ENCODE assay signal across 8 cellular contexts in genomic region chr17:31560836-31561235, GRCh38.
A peak's percentile ranks its signal among the peaks of the same experiment; 100 is the strongest.
DNase-seq lines count a peak whose midpoint lies in the region; ATAC-seq and TF ChIP-seq lines count a peak whose summit lies in the region.
"Had no signal": no experiment of that assay in that cellular context is flagged by ENCODE, and none has a peak within 500 bp of the region (broad histone marks: within the 10 kb centered on the region; RNA-seq: fewer than 3 reads in every experiment).

No MANE protein-coding gene starts in this region.

- in situ Hi-C loops in astrocyte of the spinal cord (cut with HindIII; ENCODE audit: low sequenced_read_pairs), result no loop called here

- H3K27ac ChIP-seq in HUES6 (ENCODE audit: low read depth, low read length), result no peak overlapping the region
- peak overlapping the region; percentile 100 for H3K27ac ChIP-seq in subcutaneous abdominal adipose tissue (ENCODE audit: low read depth, low read length)

- H3K9ac ChIP-seq in HUES6 (ENCODE audit: low read length) (peak overlapping the region; percentile 72), subcutaneous abdominal adipose tissue (ENCODE audit: low read length in 5 of 5) (peak overlapping the region; percentile 53 to 99 (median 95))

- H3K36me3 ChIP-seq in HUES6 (ENCODE audit: control insufficient read depth, insufficient read depth, low read length) (no peaks in the 10 kb centered on the region), subcutaneous abdominal adipose tissue (ENCODE audit: control insufficient read depth in 5 of 5, insufficient read depth in 5 of 5, low read length in 5 of 5) (peaks cover 0 to 9% (median 0%) of the 10 kb centered on the region in 5 donors)

- H3K4me3 ChIP-seq in HUES6 (ENCODE audit: low read depth, low read length) (peak overlapping the region; percentile 55), astrocyte of the spinal cord (ENCODE audit: low read depth, low read length) (peak overlapping the region; percentile 78), subcutaneous abdominal adipose tissue (ENCODE audit: low read depth in 1 of 5, low read length in 5 of 5) (peak overlapping the region; percentile 76 to 87 (median 81))

- H3K4me1 ChIP-seq in HUES6 (ENCODE audit: control insufficient read depth, insufficient read depth, low read length) (peaks cover 38% of the 10 kb centered on the region), subcutaneous abdominal adipose tissue (ENCODE audit: control insufficient read depth in 5 of 5, insufficient read depth in 5 of 5, low read length in 5 of 5) (peaks cover 14 to 70% (median 63%) of the 10 kb centered on the region in 5 donors)

- DNase-seq in astrocyte of the spinal cord (ENCODE audit: low read depth, low spot score) (peak; percentile 35), kidney tubule cell (ENCODE audit: low spot score) (peak; percentile 45), KG1 (lab: John Stamatoyannopoulos, UW) (no peak), NCI-H1092 treated with DMSO at 0.1 percent for 48 hours (lab: John Stamatoyannopoulos, UW) (no peak)
- DNase-seq: KBM-7 had no signal

- H3K27me3 ChIP-seq in HUES6 (ENCODE audit: control insufficient read depth, insufficient read depth, low read length) (peaks cover 22% of the 10 kb centered on the region), subcutaneous abdominal adipose tissue (ENCODE audit: control insufficient read depth in 5 of 5, insufficient read depth in 4 of 5, low read length in 5 of 5) (no peaks in the 10 kb centered on the region)

- TF ChIP-seq CTCF in astrocyte of the spinal cord (IDR thresholded peaks at IDR 0.05; ENCODE audit: low read depth, low read length), result no peak

- H3K9me3 ChIP-seq in HUES6 (ENCODE audit: control insufficient read depth, insufficient read depth, low read depth, low read length), result no peaks in the 10 kb centered on the region
- no peaks in the 10 kb centered on the region for H3K9me3 ChIP-seq in subcutaneous abdominal adipose tissue (ENCODE audit: control insufficient read depth in 5 of 5, low read length in 5 of 5)

- ATAC-seq in HG03280 (IDR thresholded peaks at IDR 0.05; ENCODE audit: unreplicated experiment), result no peak

Comparison
In these comparisons a context has a peak if more than half of its experiments do, and no peak if none do; other contexts are left out.
1. DNase-seq: peak in astrocyte of the spinal cord (single experiment) and kidney tubule cell (single experiment); none in KG1 (single experiment) and NCI-H1092 treated with DMSO at 0.1 percent for 48 hours (single experiment).
2. Peak in every context shown above with its lines, with median percentiles within 50 percentile points of each other: H3K4me3 ChIP-seq.